ENCODE assay signal across 17 cellular contexts in genomic region chr10:62067560-62067959, GRCh38.
DNase-seq lines count a peak whose midpoint lies in the region; ATAC-seq, FAIRE-seq and TF ChIP-seq lines count a peak whose summit lies in the region.
"Had no signal": no experiment of that assay in that cellular context is flagged by ENCODE, and none has a peak within 500 bp of the region (broad histone marks: within the 10 kb centered on the region; RNA-seq: fewer than 3 reads in every experiment).

No MANE protein-coding gene starts in this region.

- H3K9me3 ChIP-seq in A549 (no peaks in the 10 kb centered on the region), psoas muscle (no peaks in the 10 kb centered on the region)
- H3K9me3 ChIP-seq in CD4-positive, CD25-positive, alpha-beta regulatory T cell (ENCODE audit: control insufficient read depth in 2 of 2, low read length in 2 of 2), result no peaks in the 10 kb centered on the region
- H3K9me3 ChIP-seq: BE2C, neutrophil had no signal

- ATAC-seq in A549 (no peak), psoas muscle (no peak), HG03442 (IDR thresholded peaks at IDR 0.05; ENCODE audit: unreplicated experiment) (no peak)
- ATAC-seq in CD4-positive, CD25-positive, alpha-beta regulatory T cell (ENCODE audit: low read depth in 2 of 2), result no peak
- no peak for ATAC-seq in activated naive CD8-positive, alpha-beta T cell treated with anti-CD3 and anti-CD28 coated beads, Interleukin-2, amount 10 ng/mL, durations not matched to agents 7 days and 5 days (ENCODE audit: low read depth)
- ATAC-seq: GM23338 had no signal

- H3K27me3 ChIP-seq in CD4-positive, CD25-positive, alpha-beta regulatory T cell (ENCODE audit: control insufficient read depth, insufficient read depth, low read length), result no peaks in the 10 kb centered on the region
- no peaks in the 10 kb centered on the region for H3K27me3 ChIP-seq in psoas muscle (ENCODE audit: insufficient read depth in 3 of 3, low read length in 2 of 3)
- H3K27me3 ChIP-seq: BE2C, neutrophil had no signal

- peak overlapping the region; percentile 51 to 83 (median 80) for H3K27ac Mint-ChIP-seq in CD4-positive, CD25-positive, alpha-beta regulatory T cell
- peak overlapping the region; percentile 16 for H3K27ac Mint-ChIP-seq in activated naive CD8-positive, alpha-beta T cell treated with anti-CD3 and anti-CD28 coated beads, Interleukin-2, amount 10 ng/mL, durations not matched to agents 7 days and 5 days
- H3K27ac Mint-ChIP-seq: GM23338 had no signal

- no peak for TF ChIP-seq EP300 in A549 (IDR thresholded peaks at IDR 0.05)

- CTCF ChIA-PET in A549 (lab: Yijun Ruan, JAX), result interaction anchor here (0.6 to 2.7 kb wide), 2 partner anchors 29 to 39 kb away, joined by 3 to 10 read pairs; no protein-coding TSS in a partner anchor

- no peak for FAIRE-seq in A549 (lab: Jason Lieb, UNC)

- H3K4me3 Mint-ChIP-seq in CD4-positive, CD25-positive, alpha-beta regulatory T cell, result peak overlapping the region in 1 of 4 donors; percentile 24
- no peak overlapping the region for H3K4me3 Mint-ChIP-seq in activated naive CD8-positive, alpha-beta T cell treated with anti-CD3 and anti-CD28 coated beads, Interleukin-2, amount 10 ng/mL, durations not matched to agents 7 days and 5 days
- H3K4me3 Mint-ChIP-seq: GM23338 had no signal

- POLR2A ChIA-PET in A549 (lab: Yijun Ruan, JAX), result interaction anchor here (0.6 kb wide), 1 partner anchor 181 kb away, joined by 3 read pairs; no protein-coding TSS in a partner anchor
- POLR2A ChIA-PET in activated naive CD8-positive, alpha-beta T cell treated with anti-CD3 and anti-CD28 coated beads, Interleukin-2, amount 10 ng/mL, durations not matched to agents 7 days and 5 days (lab: Charles Lee), result interaction anchor here (0.9 to 6.7 kb wide), 2 partner anchors 9 to 19 kb away, joined by 4 to 43 read pairs; no protein-coding TSS in a partner anchor

- H3K27ac ChIP-seq in A549 (no peak overlapping the region), psoas muscle (peak overlapping the region; percentile 73)
- no peak overlapping the region for H3K27ac ChIP-seq in CD4-positive, CD25-positive, alpha-beta regulatory T cell (ENCODE audit: insufficient read depth, low read length, poor library complexity, severe bottlenecking)
- H3K27ac ChIP-seq: neutrophil had no signal

- peaks cover 41 to 82% (median 62%) of the 10 kb centered on the region in 4 donors for H3K4me1 Mint-ChIP-seq in CD4-positive, CD25-positive, alpha-beta regulatory T cell
- peaks cover 57% of the 10 kb centered on the region for H3K4me1 Mint-ChIP-seq in activated naive CD8-positive, alpha-beta T cell treated with anti-CD3 and anti-CD28 coated beads, Interleukin-2, amount 10 ng/mL, durations not matched to agents 7 days and 5 days

- H3K36me3 ChIP-seq in CD4-positive, CD25-positive, alpha-beta regulatory T cell (ENCODE audit: control insufficient read depth, insufficient read depth, low read length), result peaks cover 88% of the 10 kb centered on the region
- H3K36me3 ChIP-seq in psoas muscle (ENCODE audit: insufficient read depth in 1 of 2, low read depth in 1 of 2), result peaks cover 3 to 63% of the 10 kb centered on the region in 2 donors
- H3K36me3 ChIP-seq: neutrophil had no signal

- no peak overlapping the region for H3K4me2 ChIP-seq in A549
- H3K4me2 ChIP-seq: GM23338 had no signal

- peaks cover 0 to 2% (median 0%) of the 10 kb centered on the region in 7 donors for H3K9me3 Mint-ChIP-seq in CD4-positive, CD25-positive, alpha-beta regulatory T cell
- H3K9me3 Mint-ChIP-seq in activated naive CD8-positive, alpha-beta T cell treated with anti-CD3 and anti-CD28 coated beads, Interleukin-2, amount 10 ng/mL, durations not matched to agents 7 days and 5 days, result peaks cover 9% of the 10 kb centered on the region
- H3K9me3 Mint-ChIP-seq: GM23338 had no signal

- no peaks in the 10 kb centered on the region for H3K27me3 Mint-ChIP-seq in CD4-positive, CD25-positive, alpha-beta regulatory T cell
- no peaks in the 10 kb centered on the region for H3K27me3 Mint-ChIP-seq in activated naive CD8-positive, alpha-beta T cell treated with anti-CD3 and anti-CD28 coated beads, Interleukin-2, amount 10 ng/mL, durations not matched to agents 7 days and 5 days

- TF ChIP-seq POLR2A in A549 (IDR thresholded peaks at IDR 0.05; ENCODE audit: low read length), result no peak

- H3K4me3 ChIP-seq in A549 (no peak overlapping the region), psoas muscle (no peak overlapping the region)
- peak overlapping the region; percentile 42 for H3K4me3 ChIP-seq in CD4-positive, CD25-positive, alpha-beta regulatory T cell (ENCODE audit: low read depth, low read length)
- H3K4me3 ChIP-seq: GM23338 had no signal

- no peak for TF ChIP-seq RAD21 in A549 (conservative IDR thresholded peaks at IDR 0.05 in 1 of 2, IDR thresholded peaks at IDR 0.05 in 1 of 2)

- DNase-seq in A549 (ENCODE audit: low read depth in 1 of 2, low spot score in 1 of 2) (no peak), psoas muscle (no peak), NCI-H82 (lab: John Stamatoyannopoulos, UW) (no peak), GM19238 (ENCODE audit: insufficient read length, low spot score) (no peak)
- no peak for DNase-seq in CD4-positive, CD25-positive, alpha-beta regulatory T cell
- DNase-seq in activated naive CD8-positive, alpha-beta T cell treated with anti-CD3 and anti-CD28 coated beads, Interleukin-2, amount 10 ng/mL, durations not matched to agents 7 days and 5 days, result no peak
- DNase-seq: activated CD4-positive, alpha-beta T cell treated with anti-CD3 and anti-CD28 coated beads for 4 hours; activated T-cell treated with anti-CD3 and anti-CD28 coated beads for 4 hours; BE2C; Karpas-422; kidney glomerular epithelial cell; NCI-H1105; NCI-H2107; NCI-H524 had no signal

- 85% methylated on average over 1 of the region's 1 CpG for WGBS in A549 (ENCODE audit: missing lambda C conversion rate)
- 92 to 100% (median 96%) methylated on average over 1 of the region's 1 CpG for WGBS in psoas muscle, 3 donors

- H3K4me1 ChIP-seq in A549 (peaks cover 9% of the 10 kb centered on the region; the same call in 1 of the 3 replicates), psoas muscle (peaks cover 77% of the 10 kb centered on the region)
- H3K4me1 ChIP-seq in CD4-positive, CD25-positive, alpha-beta regulatory T cell (ENCODE audit: control insufficient read depth, insufficient read depth, low read length, poor library complexity, severe bottlenecking), result peaks cover 35% of the 10 kb centered on the region
- H3K4me1 ChIP-seq: BE2C had no signal

- intact Hi-C loops in psoas muscle (cut with DNase I), result no loop called here

- peaks cover 70% of the 10 kb centered on the region for H3K36me3 Mint-ChIP-seq in CD4-positive, CD25-positive, alpha-beta regulatory T cell
- H3K36me3 Mint-ChIP-seq in activated naive CD8-positive, alpha-beta T cell treated with anti-CD3 and anti-CD28 coated beads, Interleukin-2, amount 10 ng/mL, durations not matched to agents 7 days and 5 days, result peaks cover 77% of the 10 kb centered on the region

- TF ChIP-seq CTCF in A549 (IDR thresholded peaks at IDR 0.05), result no peak
- TF ChIP-seq CTCF in psoas muscle (IDR thresholded peaks at IDR 0.05), result no peak

TF ChIP-seq in A549, 52 proteins besides CTCF, POLR2A, EP300 and RAD21:
- TF ChIP-seq, protein P1, sequence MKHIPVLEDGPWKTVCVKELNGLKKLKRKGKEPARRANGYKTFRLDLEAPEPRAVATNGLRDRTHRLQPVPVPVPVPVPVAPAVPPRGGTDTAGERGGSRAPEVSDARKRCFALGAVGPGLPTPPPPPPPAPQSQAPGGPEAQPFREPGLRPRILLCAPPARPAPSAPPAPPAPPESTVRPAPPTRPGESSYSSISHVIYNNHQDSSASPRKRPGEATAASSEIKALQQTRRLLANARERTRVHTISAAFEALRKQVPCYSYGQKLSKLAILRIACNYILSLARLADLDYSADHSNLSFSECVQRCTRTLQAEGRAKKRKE (CRISPR knock-in tag; IDR thresholded peaks at IDR 0.05; ENCODE audit: low read depth), result no peak
- TF ChIP-seq ZFP36 (IDR thresholded peaks at IDR 0.05; ENCODE audit: borderline replicate concordance, partially characterized antibody), result peak; percentile 23
